25 cellular contexts compared by ENCODE assay signal in the genomic region with DNA sequence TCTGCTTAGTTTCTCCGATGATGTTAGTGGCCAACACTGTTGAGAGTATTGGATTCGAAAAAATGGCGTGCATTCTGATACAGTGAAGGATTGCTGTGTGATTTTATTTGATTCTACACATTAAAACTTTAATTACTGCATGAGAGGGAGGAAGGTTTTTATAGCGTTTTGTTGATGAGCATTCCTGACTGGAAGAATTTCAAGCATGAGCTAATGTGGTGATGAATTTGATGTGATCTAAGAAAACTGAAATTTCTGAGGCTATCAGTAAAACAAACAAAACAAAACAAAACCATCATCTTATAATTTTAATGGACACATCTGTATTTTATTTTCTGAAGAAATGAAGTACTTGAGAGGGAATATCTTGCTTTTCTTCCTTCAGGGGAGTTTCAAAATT. TPM values are rescaled to one million over a fixed set of nuclear protein-coding genes. Genes with fewer than 3 reads are reported as not detected.
DNase-seq lines count a peak whose midpoint lies in the region; ATAC-seq and TF ChIP-seq lines count a peak whose summit lies in the region.
"Had no signal": no experiment of that assay in that cellular context is flagged by ENCODE, and none has a peak within 500 bp of the region (broad histone marks: within the 10 kb centered on the region; RNA-seq: fewer than 3 reads in every experiment).

No MANE protein-coding gene starts in this region.

- H3K9ac ChIP-seq in fibroblast of lung (ENCODE audit: insufficient read depth, low read length) = no peak overlapping the region
- H3K9ac ChIP-seq: parathyroid adenoma had no signal

- no peak for ATAC-seq in GM18909 (IDR thresholded peaks at IDR 0.05; ENCODE audit: poor library complexity, unreplicated experiment)
- no peak for ATAC-seq in lower lobe of right lung
- ATAC-seq: activated CD4-positive, CD25-positive, alpha-beta regulatory T cell treated with anti-CD3 and anti-CD28 coated beads, Interleukin-2, amount 50 U/mL, for 24 hours; activated CD8-positive, alpha-beta T cell treated with anti-CD3 and anti-CD28 coated beads for 36 hours; naive thymus-derived CD4-positive, alpha-beta T cell had no signal

- H3K4me2 ChIP-seq in fibroblast of lung (ENCODE audit: extremely low read depth, insufficient read depth, low read length) (peak overlapping the region; percentile 28), osteoblast (ENCODE audit: insufficient read depth, low read length) (peak overlapping the region; percentile 47)

- H3K27me3 ChIP-seq in fibroblast of lung (ENCODE audit: control insufficient read depth, insufficient read depth, low read length) (no peaks in the 10 kb centered on the region), osteoblast (ENCODE audit: insufficient read depth, low read length) (no peaks in the 10 kb centered on the region), lower lobe of right lung (ENCODE audit: low read depth) (peaks cover 2% of the 10 kb centered on the region)
- H3K27me3 ChIP-seq: MG63, sigmoid colon had no signal

- DNase-seq in AG08395 (ENCODE audit: low spot score) (peak; percentile 6), M059J (ENCODE audit: low read depth) (peak; percentile 42), fibroblast of lung (ENCODE audit: low read depth in 2 of 2) (peak; percentile 7 to 31), osteoblast (ENCODE audit: insufficient read length, low spot score, missing footprints) (no peak), NCI-H446 treated with DMSO at 0.1 percent for 48 hours (lab: John Stamatoyannopoulos, UW) (no peak), lower lobe of right lung (no peak), cerebellum (ENCODE audit: low spot score) (no peak)
- DNase-seq: ACHN; activated CD8-positive, alpha-beta T cell treated with anti-CD3 and anti-CD28 coated beads for 36 hours; activated naive CD4-positive, alpha-beta T cell treated with Interleukin-2 at 50 U/mL for 16 hours; activated T-cell treated with anti-CD3 and anti-CD28 coated beads for 4 hours; central memory CD4-positive, alpha-beta T cell; H9; MG63; naive thymus-derived CD4-positive, alpha-beta T cell; NCI-H146; NCI-H524 treated with DMSO at 0.1 percent for 48 hours; sigmoid colon; substantia nigra had no signal

- no peaks in the 10 kb centered on the region for H3K9me3 ChIP-seq in fibroblast of lung (ENCODE audit: control insufficient read depth, insufficient read depth, low read depth, low read length)
- H3K9me3 ChIP-seq in osteoblast (ENCODE audit: low read depth, low read length) = no peaks in the 10 kb centered on the region
- no peaks in the 10 kb centered on the region for H3K9me3 ChIP-seq in lower lobe of right lung
- H3K9me3 ChIP-seq: MG63, sigmoid colon had no signal

- TF ChIP-seq CTCF in fibroblast of lung (conservative IDR thresholded peaks at IDR 0.05 in 1 of 2, IDR thresholded peaks at IDR 0.05 in 1 of 2; ENCODE audit: low read depth in 1 of 2, low read length in 2 of 2) = no peak
- no peak for TF ChIP-seq CTCF in osteoblast (IDR thresholded peaks at IDR 0.05; ENCODE audit: extremely low read depth, low read depth, low read length)
- no peak for TF ChIP-seq CTCF in lower lobe of right lung (IDR thresholded peaks at IDR 0.05)

- H3K4me1 ChIP-seq in fibroblast of lung (ENCODE audit: control insufficient read depth, extremely low read depth, insufficient read depth, low read length) = peaks cover 3% of the 10 kb centered on the region
- peaks cover 24% of the 10 kb centered on the region for H3K4me1 ChIP-seq in osteoblast (ENCODE audit: insufficient read depth, low read length)
- peaks cover 7% of the 10 kb centered on the region for H3K4me1 ChIP-seq in lower lobe of right lung
- H3K4me1 ChIP-seq: parathyroid adenoma, sigmoid colon had no signal

- H3K4me3 ChIP-seq in fibroblast of lung (replicated peaks in 1 of 4; ENCODE audit: control extremely low read depth in 1 of 4, insufficient read depth in 1 of 4, low read depth in 3 of 4, low read length in 4 of 4) = no peak overlapping the region
- H3K4me3 ChIP-seq in osteoblast (ENCODE audit: insufficient read depth, low read length) = no peak overlapping the region
- H3K4me3 ChIP-seq in lower lobe of right lung = no peak overlapping the region
- H3K4me3 ChIP-seq: MG63, sigmoid colon had no signal

- intact Hi-C loops in lower lobe of right lung (cut with DNase I) = no loop called here

- H2AFZ ChIP-seq in fibroblast of lung (ENCODE audit: low read length) (no peak overlapping the region), osteoblast (ENCODE audit: low read length) (peak overlapping the region; percentile 32)
- H2AFZ ChIP-seq: parathyroid adenoma had no signal

- no peak overlapping the region for H3K27ac ChIP-seq in fibroblast of lung (ENCODE audit: insufficient read depth, low read length)
- H3K27ac ChIP-seq in osteoblast (ENCODE audit: low read depth, low read length) = peak overlapping the region; percentile 59
- H3K27ac ChIP-seq in lower lobe of right lung = no peak overlapping the region
- H3K27ac ChIP-seq: C4-2B, epithelial cell of prostate, parathyroid adenoma, sigmoid colon had no signal

- no peaks in the 10 kb centered on the region for H3K36me3 ChIP-seq in fibroblast of lung (ENCODE audit: control insufficient read depth, insufficient read depth, low read length)
- no peaks in the 10 kb centered on the region for H3K36me3 ChIP-seq in osteoblast (ENCODE audit: insufficient read depth, low read length)
- H3K36me3 ChIP-seq in lower lobe of right lung = peaks cover 6% of the 10 kb centered on the region
- H3K36me3 ChIP-seq: MG63, sigmoid colon had no signal

- H3K79me2 ChIP-seq in fibroblast of lung (ENCODE audit: control insufficient read depth, insufficient read depth, low read length) (no peaks in the 10 kb centered on the region), osteoblast (ENCODE audit: insufficient read depth, low read length) (no peaks in the 10 kb centered on the region)
- H3K79me2 ChIP-seq: parathyroid adenoma had no signal

- H4K20me1 ChIP-seq in fibroblast of lung (ENCODE audit: control insufficient read depth, extremely low read depth, insufficient read depth, low read length) (no peaks in the 10 kb centered on the region), osteoblast (ENCODE audit: insufficient read depth, low read length) (no peaks in the 10 kb centered on the region)

RNA-seq across cellular contexts. Expression of a gene that starts 59.6 kb away (rescaled TPM):
- total RNA-seq in M059J (2014; rRNA removed; shearing (Covaris generic)) = 0.49 and 1.6 TPM in 2 replicates
- total RNA-seq in fibroblast of lung (not detected in 2 replicates), osteoblast (under 0.01 TPM in 2 replicates), lower lobe of right lung (65.2 TPM), cerebellum (0.27 TPM)
- 0.01 TPM in 2 replicates for polyA plus RNA-seq in fibroblast of lung
- polyA plus RNA-seq in fibroblast of lung (2012) = not detected in 2 replicates
- not detected in 2 replicates for polyA minus RNA-seq in fibroblast of lung (ENCODE audit: low replicate concordance)
- total RNA-seq: activated CD8-positive, alpha-beta T cell treated with anti-CD3 and anti-CD28 coated beads for 36 hours; H9; naive thymus-derived CD4-positive, alpha-beta T cell; sigmoid colon had no signal
- polyA plus RNA-seq: IgD-negative memory B cell; naive thymus-derived CD4-positive, alpha-beta T cell had no signal

Comparison
In these comparisons a context has a peak if more than half of its experiments do, and no peak if none do; other contexts are left out.
1. DNase-seq: peak in AG08395 (single experiment), M059J (single experiment) and fibroblast of lung (2 of 2); none in osteoblast (single experiment), NCI-H446 treated with DMSO at 0.1 percent for 48 hours (single experiment), lower lobe of right lung (single experiment) and cerebellum (single experiment).
2. RNA of a gene that starts 59.6 kb away (total RNA-seq): 65.2 TPM in lower lobe of right lung (single experiment); 0.49 to 1.6 TPM in M059J, 0.27 TPM in cerebellum (single experiment), not detected in fibroblast of lung and under 0.01 TPM in osteoblast; every median in the first group is over 10 times any median in the second.